In genomic region chr11:106241601-106242257, GRCh38 we compare ENCODE assay signal across 31 cellular contexts.
"Had no signal": no experiment of that assay in that cellular context is flagged by ENCODE, and none has a peak within 500 bp of the region (broad histone marks: within the 10 kb centered on the region; RNA-seq: fewer than 3 reads in every experiment).

No MANE protein-coding gene starts in this region.

- H3K4me1 ChIP-seq: ascending aorta, breast epithelium had no signal

- DNase-seq: activated CD4-positive, alpha-beta memory T cell treated with anti-CD3 and anti-CD28 coated beads, Interleukin-2, amount 10 ng/mL, durations not matched to agents 7 days and 5 days; activated CD4-positive, alpha-beta T cell treated with anti-CD3 and anti-CD28 coated beads for 1 hour; activated CD4-positive, alpha-beta T cell treated with anti-CD3 and anti-CD28 coated beads for 36 hours; activated CD4-positive, alpha-beta T cell treated with anti-CD3 and anti-CD28 coated beads for 48 hours; activated CD4-positive, alpha-beta T cell treated with anti-CD3 and anti-CD28 coated beads, Interleukin-2, amount 10 ng/mL, durations not matched to agents 7 days and 5 days; activated CD4-positive, alpha-beta T cell treated with anti-CD3 and anti-CD28 coated beads, Interleukin-2, amount 50 U/mL, for 48 hours; activated CD4-positive, CD25-positive, alpha-beta regulatory T cell; activated CD8-positive, alpha-beta memory T cell treated with anti-CD3 and anti-CD28 coated beads for 24 hours; activated CD8-positive, alpha-beta memory T cell treated with anti-CD3 and anti-CD28 coated beads, Interleukin-2, amount 10 ng/mL, durations not matched to agents 7 days and 5 days; activated CD8-positive, alpha-beta memory T cell treated with anti-CD3 and anti-CD28 coated beads, Interleukin-2, amount 50 U/mL, for 48 hours; activated CD8-positive, alpha-beta T cell treated with anti-CD3 and anti-CD28 coated beads, Interleukin-2, amount 10 ng/mL, durations not matched to agents 7 days and 5 days; activated effector memory CD4-positive, alpha-beta T cell treated with Interleukin-2 at 50 U/mL for 16 hours; activated gamma-delta T cell; activated naive CD4-positive, alpha-beta T cell treated with anti-CD3 and anti-CD28 coated beads, Interleukin-2, amount 10 ng/mL, durations not matched to agents 7 days and 5 days; activated naive CD4-positive, alpha-beta T cell treated with Interleukin-2 at 50 U/mL for 16 hours; activated naive CD8-positive, alpha-beta T cell treated with anti-CD3 and anti-CD28 coated beads, Interleukin-2, amount 10 ng/mL, durations not matched to agents 7 days and 5 days; activated naive CD8-positive, alpha-beta T cell treated with anti-CD3 and anti-CD28 coated beads, Interleukin-2, amount 50 U/mL, for 24 hours; activated T-cell treated with anti-CD3 and anti-CD28 coated beads, Interleukin-2, amount 50 U/mL, for 24 hours; activated T-cell treated with anti-CD3 and anti-CD28 coated beads, Interleukin-2, amount 50 U/mL, for 48 hours; amygdala; brain microvascular endothelial cell; central memory CD4-positive, alpha-beta T cell; cerebellar nuclear complex; T-helper 1 cell; T-helper 2 cell; T-helper 9 cell; WERI-Rb-1 had no signal

- H3K4me3 ChIP-seq: ascending aorta, breast epithelium had no signal

- H3K36me3 ChIP-seq: ascending aorta, brain microvascular endothelial cell, breast epithelium, WERI-Rb-1 had no signal

- ATAC-seq: activated CD4-positive, alpha-beta T cell treated with anti-CD3 and anti-CD28 coated beads for 36 hours; activated CD4-positive, CD25-positive, alpha-beta regulatory T cell treated with anti-CD3 and anti-CD28 coated beads, Interleukin-2, amount 50 U/mL, for 24 hours; activated CD8-positive, alpha-beta memory T cell treated with anti-CD3 and anti-CD28 coated beads, Interleukin-2, amount 10 ng/mL, durations not matched to agents 7 days and 5 days; activated CD8-positive, alpha-beta T cell treated with anti-CD3 and anti-CD28 coated beads, Interleukin-2, amount 10 ng/mL, durations not matched to agents 7 days and 5 days; activated naive CD8-positive, alpha-beta T cell treated with anti-CD3 and anti-CD28 coated beads, Interleukin-2, amount 50 U/mL, for 24 hours; WTC11 had no signal

- H3K27ac ChIP-seq: ascending aorta, breast epithelium, WERI-Rb-1 had no signal

- H3K27me3 ChIP-seq: ascending aorta, brain microvascular endothelial cell, breast epithelium had no signal

- H3K9me3 ChIP-seq: ascending aorta had no signal
